8 cellular contexts compared by ENCODE assay signal in genomic region chr20:56391596-56392281, GRCh38. TPM values are rescaled to one million over a fixed set of nuclear protein-coding genes. Genes with fewer than 3 reads are reported as not detected.
DNase-seq lines count a peak whose midpoint lies in the region; ATAC-seq and TF ChIP-seq lines count a peak whose summit lies in the region.

Gene AURKA (minus strand): TSS chr20:56392215. CDS start chr20:56388197, 4,018 bp downstream.

- TF ChIP-seq CTCF in endodermal cell (conservative IDR thresholded peaks at IDR 0.05), result no peak

- H3K9me3 ChIP-seq in endodermal cell (ENCODE audit: control insufficient read depth, low read length), result no peaks in the 10 kb centered on the region

- H3K9ac ChIP-seq in endodermal cell (ENCODE audit: extremely low read depth, low read length, poor library complexity, severe bottlenecking), result peak within 1 kb of the TSS; percentile 83

- peaks cover 4% of the 10 kb centered on the region for H3K4me1 ChIP-seq in endodermal cell (ENCODE audit: control insufficient read depth, insufficient read depth, low read length)

- ATAC-seq in HG02571 (IDR thresholded peaks at IDR 0.05; ENCODE audit: unreplicated experiment), result peak; percentile 27
- ATAC-seq in natural killer cell treated with Interleukin-12 subunit alpha and Interleukin-12 subunit beta and Interleukin-15 and Interleukin-18, amount 100 ng/mL, for 72 hours, result peak; percentile 70 to 71

- peaks cover 47% of the 10 kb centered on the region for H3K36me3 ChIP-seq in endodermal cell (ENCODE audit: control insufficient read depth, insufficient read depth, low read length)

- no peak within 1 kb of the TSS for H3K27ac Mint-ChIP-seq in endodermal cell
- H3K27ac Mint-ChIP-seq in natural killer cell treated with Interleukin-12 subunit alpha and Interleukin-12 subunit beta and Interleukin-15 and Interleukin-18, amount 100 ng/mL, for 72 hours, result no peak within 1 kb of the TSS

- H3K9me3 Mint-ChIP-seq in endodermal cell, result no peaks in the 10 kb centered on the region
- no peaks in the 10 kb centered on the region for H3K9me3 Mint-ChIP-seq in natural killer cell treated with Interleukin-12 subunit alpha and Interleukin-12 subunit beta and Interleukin-15 and Interleukin-18, amount 100 ng/mL, for 72 hours

- no peaks in the 10 kb centered on the region for H3K27me3 Mint-ChIP-seq in endodermal cell (ENCODE audit: insufficient read depth)
- no peaks in the 10 kb centered on the region for H3K27me3 Mint-ChIP-seq in natural killer cell treated with Interleukin-12 subunit alpha and Interleukin-12 subunit beta and Interleukin-15 and Interleukin-18, amount 100 ng/mL, for 72 hours

- H3K4me3 ChIP-seq in endodermal cell (ENCODE audit: low read length), result peak within 1 kb of the TSS; percentile 98

- peak; percentile 35 for DNase-seq in NOMO-1 treated with dmso at 0.1 percent for 144 hours (lab: John Stamatoyannopoulos, UW; ENCODE audit: unreplicated experiment)
- DNase-seq in NOMO-1 treated with DMSO at 0.1 percent for 48 hours (lab: John Stamatoyannopoulos, UW; ENCODE audit: unreplicated experiment), result no peak
- DNase-seq in OCI-M1 (lab: John Stamatoyannopoulos, UW), result peak; percentile 45
- no peak for DNase-seq in endodermal cell
- DNase-seq in natural killer cell treated with Interleukin-12 subunit alpha and Interleukin-12 subunit beta and Interleukin-15 and Interleukin-18, amount 100 ng/mL, for 72 hours (ENCODE audit: low spot score), result no peak
- no peak for DNase-seq in UCSD-AML1 (lab: John Stamatoyannopoulos, UW; ENCODE audit: unreplicated experiment)
- no peak for DNase-seq in SHP77 treated with DMSO at 0.1 percent for 48 hours (lab: John Stamatoyannopoulos, UW)

- H3K36me3 Mint-ChIP-seq in endodermal cell (ENCODE audit: low read depth), result peaks cover 40% of the 10 kb centered on the region
- H3K36me3 Mint-ChIP-seq in natural killer cell treated with Interleukin-12 subunit alpha and Interleukin-12 subunit beta and Interleukin-15 and Interleukin-18, amount 100 ng/mL, for 72 hours, result peaks cover 31% of the 10 kb centered on the region

- H3K27me3 ChIP-seq in endodermal cell (ENCODE audit: control insufficient read depth, insufficient read depth, low read length, poor library complexity, severe bottlenecking), result no peaks in the 10 kb centered on the region

- H3K27ac ChIP-seq in endodermal cell (ENCODE audit: low read depth, low read length), result peak within 1 kb of the TSS; percentile 77

- 0% methylated on average over 6 to 37 of the region's 37 CpGs for WGBS in endodermal cell (ENCODE audit: insufficient coverage in 1 of 2, insufficient read length in 1 of 2), 2 experiments

- H3K4me3 Mint-ChIP-seq in endodermal cell, result no peak within 1 kb of the TSS
- no peak within 1 kb of the TSS for H3K4me3 Mint-ChIP-seq in natural killer cell treated with Interleukin-12 subunit alpha and Interleukin-12 subunit beta and Interleukin-15 and Interleukin-18, amount 100 ng/mL, for 72 hours

- H3K4me1 Mint-ChIP-seq in endodermal cell, result peaks cover 22% of the 10 kb centered on the region
- peaks cover 25 to 36% of the 10 kb centered on the region in 2 donors for H3K4me1 Mint-ChIP-seq in natural killer cell treated with Interleukin-12 subunit alpha and Interleukin-12 subunit beta and Interleukin-15 and Interleukin-18, amount 100 ng/mL, for 72 hours (ENCODE audit: low read depth in 2 of 2)

RNA-seq across cellular contexts. Expression of gene AURKA, which starts in this region (rescaled TPM):
- 10 to 100 TPM; 56.3 to 85.9 TPM for total RNA-seq in endodermal cell
- polyA plus RNA-seq in endodermal cell (2013, experiment 1 of 2), result 64.2 TPM
- polyA plus RNA-seq in endodermal cell (2013, experiment 2 of 2), result 75.5 TPM
- total RNA-seq in natural killer cell treated with Interleukin-12 subunit alpha and Interleukin-12 subunit beta and Interleukin-15 and Interleukin-18, amount 100 ng/mL, for 72 hours, result 10 to 100 TPM; 45.1 to 80.8 TPM

Comparison
In these comparisons a context has a peak if more than half of its experiments do, and no peak if none do; other contexts are left out.
1. DNase-seq: peak in NOMO-1 treated with dmso at 0.1 percent for 144 hours (single experiment) and OCI-M1 (single experiment); none in NOMO-1 treated with DMSO at 0.1 percent for 48 hours (single experiment), endodermal cell (single experiment), natural killer cell treated with Interleukin-12 subunit alpha and Interleukin-12 subunit beta and Interleukin-15 and Interleukin-18, amount 100 ng/mL, for 72 hours (single experiment), UCSD-AML1 (single experiment) and SHP77 treated with DMSO at 0.1 percent for 48 hours (single experiment).